In genomic region chr15:60620707-60621106, GRCh38 we compare ENCODE assay signal across 16 cellular contexts.
DNase-seq lines count a peak whose midpoint lies in the region; ATAC-seq and TF ChIP-seq lines count a peak whose summit lies in the region.
"Had no signal": no experiment of that assay in that cellular context is flagged by ENCODE, and none has a peak within 500 bp of the region (broad histone marks: within the 10 kb centered on the region; RNA-seq: fewer than 3 reads in every experiment).

No MANE protein-coding gene starts in this region.

- H4K91ac ChIP-seq in neuronal stem cell (ENCODE audit: low read depth, low read length, poor library complexity): no peak overlapping the region

- TF ChIP-seq CTCF in left ventricle myocardium inferior (IDR thresholded peaks at IDR 0.05; ENCODE audit: borderline replicate concordance) (no peak), foreskin keratinocyte (conservative IDR thresholded peaks at IDR 0.05) (no peak)

- H3K4me3 Mint-ChIP-seq in T-helper 2 cell treated with Interferon-gamma antibody and Interleukin-4, amounts not matched to agents 5 μg/mL and 100 μg/mL, for 36 hours: no peak overlapping the region
- H3K4me3 Mint-ChIP-seq: activated naive CD8-positive, alpha-beta T cell treated with anti-CD3 and anti-CD28 coated beads, Interleukin-2, amount 10 ng/mL, durations not matched to agents 7 days and 5 days; natural killer cell treated with Interleukin-12 subunit alpha and Interleukin-12 subunit beta and Interleukin-15 and Interleukin-18, amount 100 ng/mL, for 72 hours had no signal

- H3K36me3 Mint-ChIP-seq in T-helper 2 cell treated with Interferon-gamma antibody and Interleukin-4, amounts not matched to agents 5 μg/mL and 100 μg/mL, for 36 hours (ENCODE audit: low read depth): no peaks in the 10 kb centered on the region
- H3K36me3 Mint-ChIP-seq: activated naive CD8-positive, alpha-beta T cell treated with anti-CD3 and anti-CD28 coated beads, Interleukin-2, amount 10 ng/mL, durations not matched to agents 7 days and 5 days; natural killer cell treated with Interleukin-12 subunit alpha and Interleukin-12 subunit beta and Interleukin-15 and Interleukin-18, amount 100 ng/mL, for 72 hours had no signal

- no CpG with 5 or more reads among the region's 14 CpGs for WGBS in neuronal stem cell (ENCODE audit: extremely low coverage in 2 of 2, insufficient read length in 2 of 2, insufficient replicate concordance in 1 of 2), 2 donors

- H3K79me1 ChIP-seq in neuronal stem cell (ENCODE audit: low read depth, low read length): no peaks in the 10 kb centered on the region

- H3K27ac Mint-ChIP-seq in T-helper 2 cell treated with Interferon-gamma antibody and Interleukin-4, amounts not matched to agents 5 μg/mL and 100 μg/mL, for 36 hours: no peak overlapping the region
- H3K27ac Mint-ChIP-seq: activated naive CD8-positive, alpha-beta T cell treated with anti-CD3 and anti-CD28 coated beads, Interleukin-2, amount 10 ng/mL, durations not matched to agents 7 days and 5 days had no signal

- peak overlapping the region; percentile 88 for H3K18ac ChIP-seq in neuronal stem cell (ENCODE audit: low read length)

- no peak overlapping the region for H3K23ac ChIP-seq in neuronal stem cell (ENCODE audit: low read depth, low read length, poor library complexity)

- no peak overlapping the region for H2BK120ac ChIP-seq in neuronal stem cell (ENCODE audit: low read depth, low read length)

- H3K36me3 ChIP-seq in left ventricle myocardium inferior (no peaks in the 10 kb centered on the region), neuronal stem cell (replicated peaks in 1 of 2; ENCODE audit: control insufficient read depth in 2 of 2, insufficient read depth in 2 of 2, low read length in 2 of 2) (no peaks in the 10 kb centered on the region)
- H3K36me3 ChIP-seq: spleen had no signal

- H3K4me1 ChIP-seq in left ventricle myocardium inferior (peaks cover 4% of the 10 kb centered on the region), foreskin keratinocyte (no peaks in the 10 kb centered on the region), neuronal stem cell (ENCODE audit: control insufficient read depth in 2 of 2, insufficient read depth in 1 of 2, low read depth in 1 of 2, low read length in 2 of 2) (peaks cover 7 to 9% of the 10 kb centered on the region in 2 donors)
- H3K4me1 ChIP-seq: spleen, testis had no signal

- ATAC-seq in left ventricle myocardium superior: no peak
- peak; percentile 88 for ATAC-seq in foreskin keratinocyte
- no peak for ATAC-seq in HG03175 (IDR thresholded peaks at IDR 0.05; ENCODE audit: unreplicated experiment)
- ATAC-seq: natural killer cell treated with Interleukin-12 subunit alpha and Interleukin-12 subunit beta and Interleukin-15 and Interleukin-18, amount 100 ng/mL, for 72 hours; PC-3 had no signal

- no peak overlapping the region for H3K14ac ChIP-seq in neuronal stem cell (ENCODE audit: low read length)

- H3K4me2 ChIP-seq in neuronal stem cell (ENCODE audit: insufficient read depth, low read length, poor library complexity, severe bottlenecking): no peak overlapping the region

- H4K8ac ChIP-seq in neuronal stem cell (ENCODE audit: low read depth, low read length): no peak overlapping the region

- H3K27ac ChIP-seq in left ventricle myocardium inferior (replicated peaks) (no peak overlapping the region), foreskin keratinocyte (no peak overlapping the region), neuronal stem cell (replicated peaks; ENCODE audit: low read length) (no peak overlapping the region)
- H3K27ac ChIP-seq: testis had no signal

- no peaks in the 10 kb centered on the region for H3K9me3 ChIP-seq in left ventricle myocardium inferior (replicated peaks)
- H3K9me3 ChIP-seq in neuronal stem cell (replicated peaks in 1 of 2; ENCODE audit: control insufficient read depth in 2 of 2, insufficient read depth in 1 of 2, low read depth in 1 of 2, low read length in 2 of 2): no peaks in the 10 kb centered on the region
- H3K9me3 ChIP-seq: spleen, testis had no signal

- intact Hi-C loops in left ventricle myocardium superior (cut with micrococcal nuclease) (no loop called here), left ventricle myocardium inferior (cut with micrococcal nuclease) (no loop called here)

- H3K4me1 Mint-ChIP-seq in T-helper 2 cell treated with Interferon-gamma antibody and Interleukin-4, amounts not matched to agents 5 μg/mL and 100 μg/mL, for 36 hours (ENCODE audit: low read depth): no peaks in the 10 kb centered on the region
- H3K4me1 Mint-ChIP-seq: activated naive CD8-positive, alpha-beta T cell treated with anti-CD3 and anti-CD28 coated beads, Interleukin-2, amount 10 ng/mL, durations not matched to agents 7 days and 5 days had no signal

- no peak overlapping the region for H2BK12ac ChIP-seq in neuronal stem cell (ENCODE audit: low read length)

- no peak overlapping the region for H3K4me3 ChIP-seq in left ventricle myocardium inferior
- H3K4me3 ChIP-seq in neuronal stem cell (ENCODE audit: low read length in 2 of 2): no peak overlapping the region
- H3K4me3 ChIP-seq: spleen, testis had no signal

- no peak overlapping the region for H2BK15ac ChIP-seq in neuronal stem cell (ENCODE audit: low read length)

- H3K27me3 ChIP-seq in left ventricle myocardium inferior (ENCODE audit: low read depth) (no peaks in the 10 kb centered on the region), foreskin keratinocyte (peaks cover 4% of the 10 kb centered on the region), neuronal stem cell (ENCODE audit: control insufficient read depth in 3 of 3, insufficient read depth in 3 of 3, low read depth in 1 of 3, low read length in 3 of 3) (peaks cover 0 to 20% (median 0%) of the 10 kb centered on the region in 3 experiments)
- H3K27me3 ChIP-seq: spleen, testis had no signal

- no peaks in the 10 kb centered on the region for H3K9me3 Mint-ChIP-seq in T-helper 2 cell treated with Interferon-gamma antibody and Interleukin-4, amounts not matched to agents 5 μg/mL and 100 μg/mL, for 36 hours
- H3K9me3 Mint-ChIP-seq: activated naive CD8-positive, alpha-beta T cell treated with anti-CD3 and anti-CD28 coated beads, Interleukin-2, amount 10 ng/mL, durations not matched to agents 7 days and 5 days; natural killer cell treated with Interleukin-12 subunit alpha and Interleukin-12 subunit beta and Interleukin-15 and Interleukin-18, amount 100 ng/mL, for 72 hours had no signal

- H3K27me3 Mint-ChIP-seq in T-helper 2 cell treated with Interferon-gamma antibody and Interleukin-4, amounts not matched to agents 5 μg/mL and 100 μg/mL, for 36 hours (ENCODE audit: low read depth): peaks cover 19% of the 10 kb centered on the region
- H3K27me3 Mint-ChIP-seq: activated naive CD8-positive, alpha-beta T cell treated with anti-CD3 and anti-CD28 coated beads, Interleukin-2, amount 10 ng/mL, durations not matched to agents 7 days and 5 days; natural killer cell treated with Interleukin-12 subunit alpha and Interleukin-12 subunit beta and Interleukin-15 and Interleukin-18, amount 100 ng/mL, for 72 hours had no signal

- no peak overlapping the region for H2BK5ac ChIP-seq in neuronal stem cell (ENCODE audit: low read length)

- H3K4ac ChIP-seq in neuronal stem cell (ENCODE audit: low read length): no peak overlapping the region

- peak overlapping the region; percentile 51 for H2AK5ac ChIP-seq in neuronal stem cell (ENCODE audit: low read depth, low read length)

- peak overlapping the region; percentile 64 for H2AFZ ChIP-seq in neuronal stem cell (ENCODE audit: low read length)

- DNase-seq in left ventricle myocardium superior (peak; percentile 35), left ventricle myocardium inferior (no peak), foreskin keratinocyte (peak; percentile 59 to 80), neuronal stem cell (ENCODE audit: low spot score) (no peak), retina (no peak), NCI-H1694 treated with DMSO at 0.1 percent for 48 hours (lab: John Stamatoyannopoulos, UW) (no peak)
- no peak for DNase-seq in T-helper 2 cell treated with Interferon-gamma antibody and Interleukin-4, amounts not matched to agents 5 μg/mL and 100 μg/mL, for 36 hours (ENCODE audit: low spot score)
- DNase-seq: activated naive CD8-positive, alpha-beta T cell treated with anti-CD3 and anti-CD28 coated beads, Interleukin-2, amount 10 ng/mL, durations not matched to agents 7 days and 5 days; activated T-cell treated with anti-CD3 and anti-CD28 coated beads, Interleukin-2, amount 50 U/mL, for 1 hour; Calu3; cortex of kidney; PC-3; spleen; testis had no signal

- no peak overlapping the region for H3K9ac ChIP-seq in neuronal stem cell (ENCODE audit: low read depth, low read length, poor library complexity)

Comparison
In these comparisons a context has a peak if more than half of its experiments do, and no peak if none do; other contexts are left out.
1. DNase-seq: peak in left ventricle myocardium superior (single experiment) and foreskin keratinocyte (2 of 2); none in left ventricle myocardium inferior (single experiment), neuronal stem cell (single experiment), T-helper 2 cell treated with Interferon-gamma antibody and Interleukin-4, amounts not matched to agents 5 μg/mL and 100 μg/mL, for 36 hours (single experiment), retina (single experiment) and NCI-H1694 treated with DMSO at 0.1 percent for 48 hours (single experiment).